In genomic region chr11:111352235-111352746, GRCh38 we compare ENCODE assay signal across 19 cellular contexts.
DNase-seq lines count a peak whose midpoint lies in the region; ATAC-seq and TF ChIP-seq lines count a peak whose summit lies in the region.
"Had no signal": no experiment of that assay in that cellular context is flagged by ENCODE, and none has a peak within 500 bp of the region (broad histone marks: within the 10 kb centered on the region; RNA-seq: fewer than 3 reads in every experiment).

No MANE protein-coding gene starts in this region.

- H2AFZ ChIP-seq in OCI-LY3 (ENCODE audit: low read depth, low read length): no peak overlapping the region
- H2AFZ ChIP-seq: GM23248 had no signal

- H3K79me2 ChIP-seq in OCI-LY3 (ENCODE audit: low read length): no peaks in the 10 kb centered on the region

- no peak for TF ChIP-seq CTCF in OCI-LY3 (IDR thresholded peaks at IDR 0.05; ENCODE audit: low read depth, low read length)
- no peak for TF ChIP-seq CTCF in brain microvascular endothelial cell (IDR thresholded peaks at IDR 0.05; ENCODE audit: low read depth, low read length, missing control alignments)

- DNase-seq in islet precursor cell: peak; percentile 9
- no peak for DNase-seq in NCI-H146 (lab: John Stamatoyannopoulos, UW)
- DNase-seq in brain microvascular endothelial cell: no peak
- DNase-seq: ACHN, DMS79, GM23248, NCI-H1105, NCI-H187, NCI-H345, NCI-H524 treated with DMSO at 0.1 percent for 48 hours, SJCRH30 had no signal

- no peak overlapping the region for H3K9ac ChIP-seq in OCI-LY3 (ENCODE audit: low read length)
- H3K9ac ChIP-seq: GM23248 had no signal

- H3K36me3 ChIP-seq in OCI-LY3 (replicated peaks; ENCODE audit: low read depth, low read length): peaks cover 65% of the 10 kb centered on the region
- no peaks in the 10 kb centered on the region for H3K36me3 ChIP-seq in brain microvascular endothelial cell (replicated peaks)
- H3K36me3 ChIP-seq: HAP-1, SJCRH30 had no signal

- ATAC-seq in GM21717 (IDR thresholded peaks at IDR 0.05; ENCODE audit: unreplicated experiment) (no peak), HG02759 (IDR thresholded peaks at IDR 0.05; ENCODE audit: unreplicated experiment) (no peak)
- ATAC-seq: K562, Panc1 had no signal

- TF ChIP-seq POLR2A in GM19099 (IDR thresholded peaks at IDR 0.05; ENCODE audit: extremely low read depth, insufficient read length, low read depth): peak; percentile 25

- H3K27me3 ChIP-seq in OCI-LY3 (ENCODE audit: low read depth, low read length) (no peaks in the 10 kb centered on the region), brain microvascular endothelial cell (replicated peaks) (no peaks in the 10 kb centered on the region)
- H3K27me3 ChIP-seq: SJCRH30 had no signal

- no peak overlapping the region for H3K4me3 ChIP-seq in OCI-LY3 (ENCODE audit: low read length)
- H3K4me3 ChIP-seq in brain microvascular endothelial cell (ENCODE audit: low read depth, low read length): no peak overlapping the region
- H3K4me3 ChIP-seq: GM23248, HAP-1, K562, SJCRH30 had no signal

- H4K20me1 ChIP-seq in OCI-LY3 (ENCODE audit: insufficient read depth, low read length): peaks cover 23% of the 10 kb centered on the region; the same call in 1 of the 2 replicates

- in situ Hi-C loops in brain microvascular endothelial cell (cut with HindIII; ENCODE audit: low pct_ligation_motif_present, low sequenced_read_pairs): no loop called here

- peak overlapping the region; percentile 44; the same call in 1 of the 2 replicates for H3K27ac ChIP-seq in OCI-LY3 (ENCODE audit: low read length)
- no peak overlapping the region for H3K27ac ChIP-seq in brain microvascular endothelial cell
- H3K27ac ChIP-seq: C4-2B, GM23248, SJCRH30 had no signal

- 0 out of 2 replicates have a peak, but pooled peaks cover 5% of the 10 kb centered on the region for H3K4me1 ChIP-seq in OCI-LY3 (ENCODE audit: low read length)
- H3K4me1 ChIP-seq: HAP-1, SJCRH30 had no signal

- H3K4me2 ChIP-seq in OCI-LY3 (ENCODE audit: low read length): no peak overlapping the region

- no peaks in the 10 kb centered on the region for H3K9me3 ChIP-seq in OCI-LY3 (ENCODE audit: insufficient read depth, low read length)
- H3K9me3 ChIP-seq: HAP-1, SJCRH30 had no signal
